Comparison of ENCODE assay signal across 8 cellular contexts in the genomic region with DNA sequence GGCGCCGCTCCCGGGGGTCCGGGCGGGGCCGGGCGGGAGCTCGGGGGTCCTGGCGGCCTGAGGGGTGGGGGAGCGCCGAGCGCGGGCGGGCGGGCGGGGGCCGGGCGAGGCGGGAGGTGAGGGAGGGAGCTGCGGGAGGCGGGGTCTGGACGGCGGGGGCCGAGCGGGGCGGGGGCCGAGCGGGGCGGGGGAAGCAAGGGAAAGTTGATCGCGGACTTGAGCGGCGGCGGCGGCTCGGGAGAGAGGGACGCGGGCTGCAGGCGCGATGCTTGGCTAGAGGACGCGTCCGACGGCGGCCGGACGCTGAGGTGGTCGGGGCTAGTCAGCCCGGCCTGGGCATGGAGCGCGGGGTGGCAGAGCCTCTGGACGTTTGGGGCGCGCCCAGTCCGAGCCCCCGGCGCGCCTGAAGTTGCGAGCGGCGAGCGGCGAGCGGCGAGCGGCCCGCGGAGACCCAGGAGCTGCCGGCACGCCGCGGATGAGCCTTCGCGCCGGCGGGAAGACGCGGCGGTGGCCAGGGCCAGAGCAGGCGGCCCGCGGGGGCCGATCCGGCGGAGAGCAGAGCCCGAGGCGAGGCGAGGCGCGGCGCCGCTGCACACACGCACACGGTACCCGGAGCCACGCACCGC. TPM values are rescaled to one million over a fixed set of nuclear protein-coding genes. Genes with fewer than 3 reads are reported as not detected.
A peak's percentile ranks its signal among the peaks of the same experiment; 100 is the strongest.
DNase-seq lines count a peak whose midpoint lies in the region; ATAC-seq and TF ChIP-seq lines count a peak whose summit lies in the region.

Gene CDH23, plus strand, starts transcription at position 207 of the 626 bp plus-strand sequence. CDS start 42,912 bp downstream, outside the sequence.

- TF ChIP-seq CTCF in mesothelial cell of epicardium (IDR thresholded peaks at IDR 0.05; ENCODE audit: unreplicated experiment): no peak

- H3K36me3 ChIP-seq in MG63 (no peaks in the 10 kb centered on the region), urinary bladder (ENCODE audit: insufficient read depth) (no peaks in the 10 kb centered on the region)

- WGBS in urinary bladder: under 1% methylated on average over 96 of the region's 97 CpGs

- peak within 1 kb of the TSS; percentile 55 for H3K4me3 Mint-ChIP-seq in mesothelial cell of epicardium

- peaks cover 25% of the 10 kb centered on the region for H3K27me3 ChIP-seq in MG63

- no peaks in the 10 kb centered on the region for H3K9me3 ChIP-seq in MG63

- peaks cover 9% of the 10 kb centered on the region for H3K4me1 Mint-ChIP-seq in mesothelial cell of epicardium

- no peak within 1 kb of the TSS for H3K27ac Mint-ChIP-seq in mesothelial cell of epicardium

- no peaks in the 10 kb centered on the region for H3K36me3 Mint-ChIP-seq in mesothelial cell of epicardium

- DNase-seq in D341Med (ENCODE audit: low spot score) (peak; percentile 44), MG63 (peak; percentile 33), caudate nucleus (lab: John Stamatoyannopoulos, UW) (peak in 7 of 61 donors; percentile 10 to 63 (median 32)), mesothelial cell of epicardium (ENCODE audit: low spot score in 2 of 2, unreplicated experiment in 2 of 2) (peak in 1 of 2 experiments; percentile 56), SIG-M5 (lab: John Stamatoyannopoulos, UW) (no peak)

- peaks cover 77% of the 10 kb centered on the region for H3K27me3 Mint-ChIP-seq in mesothelial cell of epicardium (ENCODE audit: low read depth)

- no peaks in the 10 kb centered on the region for H3K9me3 Mint-ChIP-seq in mesothelial cell of epicardium

- H3K4me3 ChIP-seq in MG63 (peak within 1 kb of the TSS; percentile 30), urinary bladder (ENCODE audit: low read depth, low read length) (peak within 1 kb of the TSS; percentile 46)

- ATAC-seq in GM18511 (IDR thresholded peaks at IDR 0.05; ENCODE audit: unreplicated experiment): no peak
- ATAC-seq in GM18858 (IDR thresholded peaks at IDR 0.05; ENCODE audit: unreplicated experiment): no peak

- H3K4me1 ChIP-seq in urinary bladder (ENCODE audit: insufficient read depth): no peaks in the 10 kb centered on the region

- H3K27ac ChIP-seq in caudate nucleus (ENCODE audit: low read depth, low read length) (peak within 1 kb of the TSS; percentile 64), urinary bladder (ENCODE audit: low read depth) (no peak within 1 kb of the TSS)

RNA-seq across cellular contexts. Expression of gene CDH23, which starts in this region (rescaled TPM):
- total RNA-seq in MG63 (2014; rRNA removed; shearing (Covaris generic); ENCODE audit: low replicate concordance): 0.07 TPM in 1 of 2 replicates, not detected in the other
- 2.5 to 2.9 TPM (median 2.9 TPM) in 3 replicates for total RNA-seq in mesothelial cell of epicardium
- total RNA-seq in urinary bladder: 9.9 TPM
- 3.6 TPM for polyA plus RNA-seq in urinary bladder

Comparison
In these comparisons a context has a peak if more than half of its experiments do, and no peak if none do; other contexts are left out.
1. Peak in DNase-seq and H3K4me3 ChIP-seq in MG63; RNA of the gene not detected or under 1 TPM.